40 cellular contexts compared by ENCODE assay signal in genomic region chr15:81361891-81362290, GRCh38. TPM values are rescaled to one million over a fixed set of nuclear protein-coding genes. Genes with fewer than 3 reads are reported as not detected.
"Had no signal": no experiment of that assay in that cellular context is flagged by ENCODE, and none has a peak within 500 bp of the region (broad histone marks: within the 10 kb centered on the region; RNA-seq: fewer than 3 reads in every experiment).

No MANE protein-coding gene starts in this region.

- H3K27ac Mint-ChIP-seq: activated naive CD4-positive, alpha-beta T cell treated with anti-CD3 and anti-CD28 coated beads for 36 hours; activated naive CD4-positive, alpha-beta T cell treated with anti-CD3 and anti-CD28 coated beads, Interleukin-2, amount 10 ng/mL, durations not matched to agents 7 days and 5 days; activated naive CD4-positive, alpha-beta T cell treated with anti-CD3 and anti-CD28 coated beads, Interleukin-2, amount 50 U/mL, for 24 hours; activated naive CD4-positive, alpha-beta T cell treated with anti-CD3 and anti-CD28 coated beads, Interleukin-2, amount 50 U/mL, for 72 hours; activated naive CD8-positive, alpha-beta T cell; activated naive CD8-positive, alpha-beta T cell treated with anti-CD3 and anti-CD28 coated beads for 36 hours; activated naive CD8-positive, alpha-beta T cell treated with anti-CD3 and anti-CD28 coated beads, Interleukin-2, amount 10 ng/mL, durations not matched to agents 7 days and 5 days; activated naive CD8-positive, alpha-beta T cell treated with anti-CD3 and anti-CD28 coated beads, Interleukin-2, amount 50 U/mL, for 24 hours; activated T-cell treated with anti-CD3 and anti-CD28 coated beads, Interleukin-2, amount 50 U/mL, for 24 hours; activated T-cell treated with anti-CD3 and anti-CD28 coated beads, Interleukin-2, amount 50 U/mL, for 72 hours; activated T-helper 1 cell treated with anti-CD3 and anti-CD28 coated beads, Interleukin-12 subunit alpha, Interleukin-12 subunit beta, Interleukin-2, Interleukin-4 antibody, amounts not matched to agents 30 ng/mL and 10 ng/mL and 1 ng/mL, durations not matched to agents 14 hours and 24 hours and 36 hours; activated T-helper 17 cell treated with anti-CD3 and anti-CD28 coated beads, Interleukin-2, amount 50 U/mL, for 72 hours; activated T-helper 2 cell treated with anti-CD3 and anti-CD28 coated beads, Interferon-gamma antibody, Interleukin-2, Interleukin-4, amounts not matched to agents 10 μg/mL and 5 μg/mL and 100 μg/mL, durations not matched to agents 14 hours and 24 hours and 36 hours had no signal

- H3K27ac ChIP-seq: adrenal gland, ascending aorta, body of pancreas, brain microvascular endothelial cell, breast epithelium, cardiac muscle cell had no signal

- H3K9me3 ChIP-seq: adrenal gland, ascending aorta, body of pancreas, breast epithelium had no signal

- H3K27me3 Mint-ChIP-seq: activated naive CD4-positive, alpha-beta T cell treated with anti-CD3 and anti-CD28 coated beads, Interleukin-2, amount 50 U/mL, for 24 hours; activated naive CD8-positive, alpha-beta T cell; activated naive CD8-positive, alpha-beta T cell treated with anti-CD3 and anti-CD28 coated beads for 36 hours; activated naive CD8-positive, alpha-beta T cell treated with anti-CD3 and anti-CD28 coated beads, Interleukin-2, amount 10 ng/mL, durations not matched to agents 7 days and 5 days; activated naive CD8-positive, alpha-beta T cell treated with anti-CD3 and anti-CD28 coated beads, Interleukin-2, amount 50 U/mL, for 24 hours; activated T-cell treated with anti-CD3 and anti-CD28 coated beads, Interleukin-2, amount 50 U/mL, for 24 hours had no signal

- H3K9me3 Mint-ChIP-seq: activated naive CD4-positive, alpha-beta T cell treated with anti-CD3 and anti-CD28 coated beads for 36 hours; activated naive CD4-positive, alpha-beta T cell treated with anti-CD3 and anti-CD28 coated beads, Interleukin-2, amount 10 ng/mL, durations not matched to agents 7 days and 5 days; activated naive CD4-positive, alpha-beta T cell treated with anti-CD3 and anti-CD28 coated beads, Interleukin-2, amount 50 U/mL, for 24 hours; activated naive CD4-positive, alpha-beta T cell treated with anti-CD3 and anti-CD28 coated beads, Interleukin-2, amount 50 U/mL, for 72 hours; activated naive CD8-positive, alpha-beta T cell treated with anti-CD3 and anti-CD28 coated beads for 36 hours; activated naive CD8-positive, alpha-beta T cell treated with anti-CD3 and anti-CD28 coated beads, Interleukin-2, amount 10 ng/mL, durations not matched to agents 7 days and 5 days; activated naive CD8-positive, alpha-beta T cell treated with anti-CD3 and anti-CD28 coated beads, Interleukin-2, amount 50 U/mL, for 24 hours; activated T-cell treated with anti-CD3 and anti-CD28 coated beads, Interleukin-2, amount 50 U/mL, for 24 hours; activated T-cell treated with anti-CD3 and anti-CD28 coated beads, Interleukin-2, amount 50 U/mL, for 4 hours; activated T-cell treated with anti-CD3 and anti-CD28 coated beads, Interleukin-2, amount 50 U/mL, for 72 hours; activated T-helper 1 cell treated with anti-CD3 and anti-CD28 coated beads, Interleukin-12 subunit alpha, Interleukin-12 subunit beta, Interleukin-2, Interleukin-4 antibody, amounts not matched to agents 30 ng/mL and 10 ng/mL and 1 ng/mL, durations not matched to agents 14 hours and 24 hours and 36 hours; activated T-helper 17 cell treated with anti-CD3 and anti-CD28 coated beads, Interleukin-2, amount 50 U/mL, for 72 hours; activated T-helper 2 cell treated with anti-CD3 and anti-CD28 coated beads, Interferon-gamma antibody, Interleukin-2, Interleukin-4, amounts not matched to agents 10 μg/mL and 5 μg/mL and 100 μg/mL, durations not matched to agents 14 hours and 24 hours and 36 hours; central memory CD8-positive, alpha-beta T cell had no signal

- H3K27me3 ChIP-seq: adrenal gland, ascending aorta, body of pancreas, brain microvascular endothelial cell, breast epithelium, cardiac muscle cell had no signal

- H3K4me1 Mint-ChIP-seq: activated naive CD4-positive, alpha-beta T cell treated with anti-CD3 and anti-CD28 coated beads, Interleukin-2, amount 10 ng/mL, durations not matched to agents 7 days and 5 days; activated naive CD4-positive, alpha-beta T cell treated with anti-CD3 and anti-CD28 coated beads, Interleukin-2, amount 50 U/mL, for 24 hours; activated naive CD8-positive, alpha-beta T cell treated with anti-CD3 and anti-CD28 coated beads for 36 hours; activated naive CD8-positive, alpha-beta T cell treated with anti-CD3 and anti-CD28 coated beads, Interleukin-2, amount 10 ng/mL, durations not matched to agents 7 days and 5 days; activated naive CD8-positive, alpha-beta T cell treated with anti-CD3 and anti-CD28 coated beads, Interleukin-2, amount 50 U/mL, for 24 hours; activated T-helper 17 cell treated with anti-CD3 and anti-CD28 coated beads, Interleukin-2, amount 50 U/mL, for 72 hours; brain; central memory CD8-positive, alpha-beta T cell had no signal

- H3K4me1 ChIP-seq: adrenal gland, ascending aorta, body of pancreas, breast epithelium had no signal

- H3K36me3 Mint-ChIP-seq: activated naive CD4-positive, alpha-beta T cell treated with anti-CD3 and anti-CD28 coated beads, Interleukin-2, amount 10 ng/mL, durations not matched to agents 7 days and 5 days; activated naive CD4-positive, alpha-beta T cell treated with anti-CD3 and anti-CD28 coated beads, Interleukin-2, amount 50 U/mL, for 72 hours; activated naive CD8-positive, alpha-beta T cell treated with anti-CD3 and anti-CD28 coated beads, Interleukin-2, amount 10 ng/mL, durations not matched to agents 7 days and 5 days; brain had no signal

- DNase-seq: activated effector memory CD4-positive, alpha-beta T cell treated with anti-CD3 and anti-CD28 coated beads, Interleukin-2, amount 50 U/mL, for 16 hours; activated effector memory CD4-positive, alpha-beta T cell treated with Interleukin-2 at 50 U/mL for 16 hours; activated gamma-delta T cell; activated naive CD4-positive, alpha-beta T cell; activated naive CD4-positive, alpha-beta T cell treated with anti-CD3 and anti-CD28 coated beads for 36 hours; activated naive CD4-positive, alpha-beta T cell treated with anti-CD3 and anti-CD28 coated beads, Interleukin-2, amount 10 ng/mL, durations not matched to agents 7 days and 5 days; activated naive CD4-positive, alpha-beta T cell treated with anti-CD3 and anti-CD28 coated beads, Interleukin-2, amount 50 U/mL, for 16 hours; activated naive CD4-positive, alpha-beta T cell treated with Interleukin-2 at 50 U/mL for 16 hours; activated naive CD8-positive, alpha-beta T cell treated with anti-CD3 and anti-CD28 coated beads for 36 hours; activated naive CD8-positive, alpha-beta T cell treated with anti-CD3 and anti-CD28 coated beads, Interleukin-2, amount 10 ng/mL, durations not matched to agents 7 days and 5 days; activated naive CD8-positive, alpha-beta T cell treated with anti-CD3 and anti-CD28 coated beads, Interleukin-2, amount 50 U/mL, for 24 hours; activated T-cell treated with anti-CD3 and anti-CD28 coated beads, Interleukin-2, amount 50 U/mL, for 1 hour; activated T-cell treated with anti-CD3 and anti-CD28 coated beads, Interleukin-2, amount 50 U/mL, for 24 hours; activated T-cell treated with anti-CD3 and anti-CD28 coated beads, Interleukin-2, amount 50 U/mL, for 4 hours; activated T-cell treated with anti-CD3 and anti-CD28 coated beads, Interleukin-2, amount 50 U/mL, for 48 hours; activated T-cell treated with anti-CD3 and anti-CD28 coated beads, Interleukin-2, amount 50 U/mL, for 72 hours; adrenal gland; amniotic stem cell; amygdala; anterior cingulate cortex; aorta; body of pancreas; brain microvascular endothelial cell; caudate nucleus; central memory CD4-positive, alpha-beta T cell; cerebellar nuclear complex had no signal

- H3K4me3 ChIP-seq: adrenal gland, ascending aorta, body of pancreas, breast epithelium, cardiac muscle cell had no signal

- H3K4me3 Mint-ChIP-seq: activated naive CD4-positive, alpha-beta T cell treated with anti-CD3 and anti-CD28 coated beads for 36 hours; activated naive CD4-positive, alpha-beta T cell treated with anti-CD3 and anti-CD28 coated beads, Interleukin-2, amount 10 ng/mL, durations not matched to agents 7 days and 5 days; activated naive CD4-positive, alpha-beta T cell treated with anti-CD3 and anti-CD28 coated beads, Interleukin-2, amount 50 U/mL, for 24 hours; activated naive CD8-positive, alpha-beta T cell; activated naive CD8-positive, alpha-beta T cell treated with anti-CD3 and anti-CD28 coated beads for 36 hours; activated naive CD8-positive, alpha-beta T cell treated with anti-CD3 and anti-CD28 coated beads, Interleukin-2, amount 10 ng/mL, durations not matched to agents 7 days and 5 days; activated naive CD8-positive, alpha-beta T cell treated with anti-CD3 and anti-CD28 coated beads, Interleukin-2, amount 50 U/mL, for 24 hours; activated T-cell treated with anti-CD3 and anti-CD28 coated beads, Interleukin-2, amount 50 U/mL, for 24 hours; activated T-cell treated with anti-CD3 and anti-CD28 coated beads, Interleukin-2, amount 50 U/mL, for 4 hours; activated T-cell treated with anti-CD3 and anti-CD28 coated beads, Interleukin-2, amount 50 U/mL, for 72 hours; activated T-helper 1 cell treated with anti-CD3 and anti-CD28 coated beads, Interleukin-12 subunit alpha, Interleukin-12 subunit beta, Interleukin-2, Interleukin-4 antibody, amounts not matched to agents 30 ng/mL and 10 ng/mL and 1 ng/mL, durations not matched to agents 14 hours and 24 hours and 36 hours; activated T-helper 17 cell treated with anti-CD3 and anti-CD28 coated beads, Interleukin-2, amount 50 U/mL, for 72 hours; brain; central memory CD8-positive, alpha-beta T cell had no signal

- H3K36me3 ChIP-seq: adrenal gland, ascending aorta, brain microvascular endothelial cell, breast epithelium, cardiac muscle cell had no signal

RNA-seq across cellular contexts. Expression of gene TMC3, which starts 12.1 kb away (rescaled TPM):
- total RNA-seq: activated naive CD4-positive, alpha-beta T cell treated with anti-CD3 and anti-CD28 coated beads for 36 hours; activated naive CD4-positive, alpha-beta T cell treated with anti-CD3 and anti-CD28 coated beads, Interleukin-2, amount 50 U/mL, for 72 hours; activated naive CD8-positive, alpha-beta T cell treated with anti-CD3 and anti-CD28 coated beads for 36 hours; activated naive CD8-positive, alpha-beta T cell treated with anti-CD3 and anti-CD28 coated beads, Interleukin-2, amount 10 ng/mL, durations not matched to agents 7 days and 5 days; activated T-cell treated with anti-CD3 and anti-CD28 coated beads, Interleukin-2, amount 50 U/mL, for 4 hours; activated T-cell treated with anti-CD3 and anti-CD28 coated beads, Interleukin-2, amount 50 U/mL, for 72 hours; activated T-helper 1 cell treated with anti-CD3 and anti-CD28 coated beads, Interleukin-12 subunit alpha, Interleukin-12 subunit beta, Interleukin-2, Interleukin-4 antibody, amounts not matched to agents 30 ng/mL and 10 ng/mL and 1 ng/mL, durations not matched to agents 14 hours and 24 hours and 36 hours; activated T-helper 17 cell treated with anti-CD3 and anti-CD28 coated beads, Interleukin-2, amount 50 U/mL, for 72 hours; activated T-helper 2 cell treated with anti-CD3 and anti-CD28 coated beads, Interferon-gamma antibody, Interleukin-2, Interleukin-4, amounts not matched to agents 10 μg/mL and 5 μg/mL and 100 μg/mL, durations not matched to agents 14 hours and 24 hours and 36 hours; adrenal gland; ascending aorta; bronchial epithelial cell; cardiac septum; chondrocyte had no signal
- polyA plus RNA-seq: aorta had no signal
